Comparison of ENCODE assay signal across 2 cellular contexts in the genomic region with DNA sequence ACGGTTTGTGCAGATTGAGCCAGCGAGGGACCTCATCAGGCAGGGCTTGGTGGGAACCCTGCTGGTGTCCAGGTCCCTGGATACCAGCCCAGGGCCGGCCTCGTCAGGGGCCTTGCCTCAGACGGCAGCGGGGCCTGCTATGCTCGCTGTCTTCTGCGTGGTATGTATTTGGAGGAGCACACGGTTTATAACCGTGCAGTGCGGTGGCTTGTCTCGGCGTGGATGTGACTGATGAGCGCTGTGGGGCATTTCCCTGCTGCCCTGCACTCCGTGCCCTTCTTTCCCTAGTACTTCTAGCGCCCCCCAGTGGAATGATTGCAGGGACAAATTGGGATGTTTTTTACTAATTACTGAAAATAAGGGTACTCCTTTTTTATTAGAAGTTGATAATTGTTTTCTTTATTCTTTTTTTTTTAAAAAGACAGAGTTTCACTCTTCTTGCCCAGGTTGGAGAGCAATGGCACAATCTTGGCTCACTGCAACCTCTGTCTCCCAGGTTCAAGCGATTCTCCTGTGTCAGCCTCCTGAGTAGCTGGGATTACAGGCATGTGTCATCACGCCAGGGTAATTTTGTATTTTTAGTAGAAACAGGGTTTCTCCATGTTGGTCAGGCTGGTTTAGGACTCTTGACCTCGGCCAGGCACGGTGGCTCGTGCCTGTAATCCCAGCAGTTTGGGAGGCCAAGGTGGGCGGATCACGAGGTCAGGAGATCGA.
TF ChIP-seq lines count a peak whose summit lies in the region.

No MANE protein-coding gene starts in this region.

TF ChIP-seq in IMR-90, 13 proteins besides CTCF, POLR2A, EP300 and RAD21:
- TF ChIP-seq SMC3 (IDR thresholded peaks at IDR 0.05; ENCODE audit: low read depth, low read length) (peak; percentile 57), RFX5 (IDR thresholded peaks at IDR 0.05; ENCODE audit: low read depth, low read length) (no peak)

TF ChIP-seq in WTC11, 78 proteins besides CTCF, POLR2A, EP300 and RAD21:
- no peak for TF ChIP-seq TEAD4 (CRISPR knock-in tag; IDR thresholded peaks at IDR 0.05)
